In the genomic region with DNA sequence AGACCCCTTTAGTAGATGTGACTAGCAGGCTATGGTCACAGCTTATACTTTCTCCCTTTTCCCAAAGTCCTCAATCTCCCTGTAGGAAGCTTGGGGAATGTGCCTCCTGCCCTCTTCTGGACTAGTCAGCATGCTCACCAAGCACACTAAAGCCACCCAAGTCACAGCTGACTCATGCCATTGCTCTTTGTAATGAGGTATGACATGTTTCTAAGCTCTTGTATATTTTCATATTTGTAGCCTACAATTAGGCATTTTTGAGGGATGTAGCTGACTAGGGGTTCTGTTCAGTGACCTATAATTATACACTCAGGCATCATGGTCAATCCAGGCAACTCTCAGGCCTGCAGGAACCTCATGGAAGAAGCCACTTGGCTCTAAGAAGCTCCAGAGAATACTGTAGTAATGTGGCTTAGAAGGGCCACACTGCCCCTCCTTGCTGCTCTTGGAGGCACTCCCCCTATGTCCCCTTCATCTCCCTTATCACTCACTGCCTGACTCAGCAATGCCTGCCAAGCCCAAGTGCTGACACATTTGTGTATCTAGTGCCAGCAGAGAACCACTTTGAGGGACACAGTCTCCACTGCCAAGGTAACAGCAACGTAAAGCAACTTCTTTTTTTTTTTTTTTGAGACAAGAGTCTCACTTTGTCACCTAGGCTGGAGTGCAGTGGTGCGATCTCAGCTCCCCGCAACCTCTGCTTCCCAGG, we compare ENCODE assay signal across 8 cellular contexts.
DNase-seq lines count a peak whose midpoint lies in the region; ATAC-seq and TF ChIP-seq lines count a peak whose summit lies in the region.

No MANE protein-coding gene starts in this region.

- H3K27me3 ChIP-seq in neural progenitor cell (no peaks in the 10 kb centered on the region), ovary (no peaks in the 10 kb centered on the region)

- peaks cover 21% of the 10 kb centered on the region for H3K4me1 ChIP-seq in neural progenitor cell
- peaks cover 25% of the 10 kb centered on the region for H3K4me1 ChIP-seq in ovary (ENCODE audit: insufficient read depth)

- no peak for TF ChIP-seq POLR2A in ovary (IDR thresholded peaks at IDR 0.05)

- H3K36me3 ChIP-seq in neural progenitor cell (no peaks in the 10 kb centered on the region), ovary (no peaks in the 10 kb centered on the region)

- H3K27ac ChIP-seq in neural progenitor cell (no peak overlapping the region), ovary (no peak overlapping the region)

- WGBS in ovary, 3 donors: 85 to 94% (median 85%) methylated on average over 3 of the region's 3 CpGs

- peaks cover 9% of the 10 kb centered on the region for H4K20me1 ChIP-seq in neural progenitor cell (ENCODE audit: low read depth)

- H3K4me2 ChIP-seq in neural progenitor cell: no peak overlapping the region

- H3K9me3 Mint-ChIP-seq in neural progenitor cell: no peaks in the 10 kb centered on the region

- H3K27me3 Mint-ChIP-seq in neural progenitor cell (ENCODE audit: insufficient read depth, low read depth): peaks cover 3% of the 10 kb centered on the region

- H3K4me1 Mint-ChIP-seq in neural progenitor cell: peaks cover 25% of the 10 kb centered on the region

- H3F3A ChIP-seq in neural progenitor cell (ENCODE audit: low read depth): peaks cover 11% of the 10 kb centered on the region

- H3K4me3 ChIP-seq in neural progenitor cell (no peak overlapping the region), ovary (no peak overlapping the region)

- ATAC-seq in esophagus mucosa (peak; percentile 76), HG02938 (IDR thresholded peaks at IDR 0.05; ENCODE audit: unreplicated experiment) (no peak), GM18868 (IDR thresholded peaks at IDR 0.05; ENCODE audit: unreplicated experiment) (no peak)

- no peak overlapping the region for H2AFZ ChIP-seq in neural progenitor cell (replicated peaks)

- no peak overlapping the region for H3K9ac ChIP-seq in neural progenitor cell

- TF ChIP-seq CTCF in neural progenitor cell (IDR thresholded peaks at IDR 0.05): no peak
- TF ChIP-seq CTCF in ovary (IDR thresholded peaks at IDR 0.05): no peak

- peaks cover 6% of the 10 kb centered on the region for H3K36me3 Mint-ChIP-seq in neural progenitor cell

- peak overlapping the region; percentile 35 for H3K27ac Mint-ChIP-seq in neural progenitor cell

- DNase-seq in AG20443 (ENCODE audit: low spot score): peak; percentile 75
- peak; percentile 30 for DNase-seq in OCI-M1 (lab: John Stamatoyannopoulos, UW)
- DNase-seq in neural progenitor cell (ENCODE audit: low spot score): no peak
- no peak for DNase-seq in activated CD8-positive, alpha-beta memory T cell treated with anti-CD3 and anti-CD28 coated beads, Interleukin-2, amount 50 U/mL, for 4 hours
- DNase-seq in ovary: no peak

- H3K79me2 ChIP-seq in neural progenitor cell (ENCODE audit: low read depth): no peaks in the 10 kb centered on the region

- H3K9me3 ChIP-seq in neural progenitor cell (ENCODE audit: low read depth) (no peaks in the 10 kb centered on the region), ovary (no peaks in the 10 kb centered on the region)

- intact Hi-C loops in ovary (cut with DNase I): no loop called here

- no peak for TF ChIP-seq EP300 in ovary (IDR thresholded peaks at IDR 0.05)

- H3K4me3 Mint-ChIP-seq in neural progenitor cell: no peak overlapping the region

Comparison
In these comparisons a context has a peak if more than half of its experiments do, and no peak if none do; other contexts are left out.
1. DNase-seq: peak in AG20443 (single experiment) and OCI-M1 (single experiment); none in neural progenitor cell (single experiment), activated CD8-positive, alpha-beta memory T cell treated with anti-CD3 and anti-CD28 coated beads, Interleukin-2, amount 50 U/mL, for 4 hours (single experiment) and ovary (0 of 5).